8 cellular contexts compared by ENCODE assay signal in genomic region chr2:10028988-10029874, GRCh38. TPM values are rescaled to one million over a fixed set of nuclear protein-coding genes. Genes with fewer than 3 reads are reported as not detected.
DNase-seq lines count a peak whose midpoint lies in the region; ATAC-seq and TF ChIP-seq lines count a peak whose summit lies in the region.

No MANE protein-coding gene starts in this region.

- no peaks in the 10 kb centered on the region for H3K36me3 ChIP-seq in sigmoid colon

- H3K27ac ChIP-seq in sigmoid colon = peak overlapping the region in 3 of 4 donors; percentile 41 to 52 (median 46)

- WGBS in sigmoid colon, 2 donors = 26 to 44% methylated on average over 26 of the region's 26 CpGs

- no peaks in the 10 kb centered on the region for H3K27me3 ChIP-seq in sigmoid colon

- H3K4me1 ChIP-seq in sigmoid colon = no peaks in the 10 kb centered on the region

- no peaks in the 10 kb centered on the region for H3K9me3 ChIP-seq in sigmoid colon

- intact Hi-C loops in Right ventricle myocardium superior (cut with DNase I) = no loop called here
- intact Hi-C loops in sigmoid colon (cut with DNase I) = no loop called here

- peak; percentile 61 for DNase-seq in GM19240 (ENCODE audit: insufficient read length, low spot score)
- peak; percentile 24 to 97 (median 92) for DNase-seq in HUDEP-2 (lab: John Stamatoyannopoulos, UW; ENCODE audit: unreplicated experiment in 76 of 76)
- DNase-seq in activated CD8-positive, alpha-beta memory T cell treated with anti-CD3 and anti-CD28 coated beads, Interleukin-2, amount 50 U/mL, for 4 hours = peak; percentile 33
- DNase-seq in Right ventricle myocardium superior = peak; percentile 85
- peak; percentile 82 for DNase-seq in sigmoid colon
- DNase-seq in superior temporal gyrus (ENCODE audit: extremely low spot score) = no peak
- DNase-seq in NCI-H526 (lab: John Stamatoyannopoulos, UW) = no peak

- no peak overlapping the region for H3K4me3 ChIP-seq in sigmoid colon

- TF ChIP-seq POLR2A in sigmoid colon (IDR thresholded peaks at IDR 0.05) = no peak

- ATAC-seq in Right ventricle myocardium superior (ENCODE audit: poor library complexity) (peak; percentile 74), GM18519 (IDR thresholded peaks at IDR 0.05; ENCODE audit: low FRiP score, unreplicated experiment) (no peak)

- TF ChIP-seq CTCF in sigmoid colon (IDR thresholded peaks at IDR 0.05) = no peak

- no peak for TF ChIP-seq EP300 in sigmoid colon (IDR thresholded peaks at IDR 0.05)

RNA-seq across cellular contexts. Expression of gene KLF11, which starts 14.1 kb away (rescaled TPM):
- 24.4 TPM for total RNA-seq in Right ventricle myocardium superior
- total RNA-seq in sigmoid colon = 10 to 100 TPM; 18.5 to 41.3 (median 29.7) TPM
- polyA plus RNA-seq in sigmoid colon = 1 to 10 TPM; 3.9 to 7.2 (median 5.8) TPM

RNA-seq across cellular contexts. Expression of gene CYS1, which starts 51.0 kb away (rescaled TPM):
- total RNA-seq in Right ventricle myocardium superior (3.6 TPM), sigmoid colon (10 to 100 TPM in 2 of 4 donors, 1 to 10 TPM in 2; 7.5 to 24.6 (median 9.6) TPM)
- 1 to 10 TPM in 1 of 3 donors, under 1 TPM in 2; 0.46 to 1.8 (median 0.83) TPM for polyA plus RNA-seq in sigmoid colon

Comparison
In these comparisons a context has a peak if more than half of its experiments do, and no peak if none do; other contexts are left out.
1. DNase-seq: peak in GM19240 (single experiment), HUDEP-2 (76 of 76), activated CD8-positive, alpha-beta memory T cell treated with anti-CD3 and anti-CD28 coated beads, Interleukin-2, amount 50 U/mL, for 4 hours (single experiment), Right ventricle myocardium superior (single experiment) and sigmoid colon (single experiment); none in superior temporal gyrus (single experiment) and NCI-H526 (0 of 2).